14 cellular contexts compared by ENCODE assay signal in genomic region chr22:27752771-27753170, GRCh38. TPM values are rescaled to one million over a fixed set of nuclear protein-coding genes. Genes with fewer than 3 reads are reported as not detected.
DNase-seq lines count a peak whose midpoint lies in the region; ATAC-seq, FAIRE-seq and TF ChIP-seq lines count a peak whose summit lies in the region.
"Had no signal": no experiment of that assay in that cellular context is flagged by ENCODE, and none has a peak within 500 bp of the region (broad histone marks: within the 10 kb centered on the region; RNA-seq: fewer than 3 reads in every experiment).

No MANE protein-coding gene starts in this region.

- 33 to 55% methylated on average over 4 of the region's 4 CpGs for WGBS in heart right ventricle, 2 donors

- no peak overlapping the region for H3K4me3 Mint-ChIP-seq in astrocyte (ENCODE audit: unreplicated experiment)
- H3K4me3 Mint-ChIP-seq: activated CD8-positive, alpha-beta memory T cell treated with anti-CD3 and anti-CD28 coated beads, Interleukin-2, amount 10 ng/mL, durations not matched to agents 7 days and 5 days; activated naive CD8-positive, alpha-beta T cell treated with anti-CD3 and anti-CD28 coated beads, Interleukin-2, amount 50 U/mL, for 24 hours had no signal

- no peak for FAIRE-seq in astrocyte (lab: Jason Lieb, UNC)
- FAIRE-seq: GM12878 had no signal

- H3K36me3 ChIP-seq in H7 (replicated peaks; ENCODE audit: control insufficient read depth, insufficient read depth, low read length) (no peaks in the 10 kb centered on the region), astrocyte (ENCODE audit: insufficient read depth, low read length) (peaks cover 13% of the 10 kb centered on the region), heart right ventricle (peaks cover 0 to 15% (median 0%) of the 10 kb centered on the region in 9 donors), stomach smooth muscle (ENCODE audit: control insufficient read depth in 2 of 2, insufficient read depth in 2 of 2, low read length in 2 of 2) (no peaks in the 10 kb centered on the region)

- no peaks in the 10 kb centered on the region; the same call in 1 of the 2 replicates for H3K27me3 ChIP-seq in H7 (ENCODE audit: control insufficient read depth, insufficient read depth, low read length)
- H3K27me3 ChIP-seq in astrocyte (ENCODE audit: insufficient read depth, low read length) = no peaks in the 10 kb centered on the region
- H3K27me3 ChIP-seq in heart right ventricle = peaks cover 0 to 4% (median 0%) of the 10 kb centered on the region in 7 donors
- no peaks in the 10 kb centered on the region for H3K27me3 ChIP-seq in stomach smooth muscle (ENCODE audit: control insufficient read depth in 1 of 2, insufficient read depth in 2 of 2, low read length in 2 of 2)

- no peak overlapping the region for H2AFZ ChIP-seq in astrocyte (ENCODE audit: low read depth, low read length)

- no peak for TF ChIP-seq CTCF in astrocyte (IDR thresholded peaks at IDR 0.05; ENCODE audit: insufficient read depth, low read depth, low read length)
- no peak for TF ChIP-seq CTCF in heart right ventricle (IDR thresholded peaks at IDR 0.05)

- no peaks in the 10 kb centered on the region for H3K27me3 Mint-ChIP-seq in astrocyte (ENCODE audit: low read depth, unreplicated experiment)

- no peaks in the 10 kb centered on the region for H3K9me3 Mint-ChIP-seq in astrocyte (ENCODE audit: unreplicated experiment)
- H3K9me3 Mint-ChIP-seq: activated naive CD8-positive, alpha-beta T cell treated with anti-CD3 and anti-CD28 coated beads, Interleukin-2, amount 50 U/mL, for 24 hours had no signal

- H3K4me3 ChIP-seq in H7 (ENCODE audit: insufficient read depth, low read depth, low read length) (no peak overlapping the region), astrocyte (ENCODE audit: insufficient read depth, low read depth, low read length) (no peak overlapping the region), heart right ventricle (no peak overlapping the region), stomach smooth muscle (ENCODE audit: low read length in 2 of 2) (no peak overlapping the region)
- H3K4me3 ChIP-seq: GM12878 had no signal

- H3K4me1 ChIP-seq in astrocyte (ENCODE audit: insufficient read depth, low read length) (peaks cover 55% of the 10 kb centered on the region), heart right ventricle (peaks cover 10 to 49% (median 26%) of the 10 kb centered on the region in 9 donors), stomach smooth muscle (ENCODE audit: control insufficient read depth, insufficient read depth, low read length) (peaks cover 53% of the 10 kb centered on the region)

- no peak overlapping the region for H3K27ac ChIP-seq in astrocyte (ENCODE audit: low read depth, low read length)
- peak overlapping the region in 7 of 10 donors; percentile 10 to 61 (median 27) for H3K27ac ChIP-seq in heart right ventricle
- peak overlapping the region; percentile 37 for H3K27ac ChIP-seq in stomach smooth muscle (ENCODE audit: low read length)

- peak overlapping the region; percentile 6 for H3K4me2 ChIP-seq in astrocyte (ENCODE audit: low read length)

- H3K9me3 ChIP-seq in astrocyte (ENCODE audit: insufficient read depth, low read depth, low read length) (no peaks in the 10 kb centered on the region), heart right ventricle (no peaks in the 10 kb centered on the region), stomach smooth muscle (ENCODE audit: control insufficient read depth in 2 of 2, low read length in 2 of 2) (no peaks in the 10 kb centered on the region)

- H3K27ac Mint-ChIP-seq in astrocyte (ENCODE audit: unreplicated experiment) = peak overlapping the region; percentile 12
- H3K27ac Mint-ChIP-seq: activated CD8-positive, alpha-beta memory T cell treated with anti-CD3 and anti-CD28 coated beads, Interleukin-2, amount 10 ng/mL, durations not matched to agents 7 days and 5 days; activated naive CD8-positive, alpha-beta T cell treated with anti-CD3 and anti-CD28 coated beads, Interleukin-2, amount 50 U/mL, for 24 hours had no signal

- peaks cover 25% of the 10 kb centered on the region for H3K36me3 Mint-ChIP-seq in astrocyte (ENCODE audit: low read depth, unreplicated experiment)
- H3K36me3 Mint-ChIP-seq: activated CD8-positive, alpha-beta memory T cell treated with anti-CD3 and anti-CD28 coated beads, Interleukin-2, amount 10 ng/mL, durations not matched to agents 7 days and 5 days had no signal

- intact Hi-C loops in heart right ventricle (cut with DNase I) = no loop called here

- peaks cover 100% of the 10 kb centered on the region for H4K20me1 ChIP-seq in astrocyte (ENCODE audit: insufficient read depth, low read length)

- DNase-seq in H7 = peak; percentile 27
- DNase-seq in astrocyte (ENCODE audit: low read depth) = peak; percentile 39
- peak; percentile 56 to 77 for DNase-seq in heart right ventricle
- DNase-seq in cortex of kidney (lab: John Stamatoyannopoulos, UW) = no peak
- no peak for DNase-seq in activated CD4-positive, CD25-positive, alpha-beta regulatory T cell treated with anti-CD3 and anti-CD28 coated beads, Interleukin-2, amount 50 U/mL, for 72 hours
- DNase-seq: activated CD8-positive, alpha-beta memory T cell treated with anti-CD3 and anti-CD28 coated beads, Interleukin-2, amount 10 ng/mL, durations not matched to agents 7 days and 5 days; activated naive CD8-positive, alpha-beta T cell treated with anti-CD3 and anti-CD28 coated beads, Interleukin-2, amount 50 U/mL, for 24 hours; kidney glomerular epithelial cell; NCI-H1417 treated with DMSO at 0.1 percent for 48 hours; NK-92 treated with Interleukin-12 subunit alpha and Interleukin-12 subunit beta, amount 100 ng/mL, for 24 hours had no signal

- ATAC-seq in heart right ventricle (peak; percentile 34 to 81 (median 73)), GM19467 (IDR thresholded peaks at IDR 0.05; ENCODE audit: unreplicated experiment) (no peak), GM21390 (IDR thresholded peaks at IDR 0.05; ENCODE audit: unreplicated experiment) (no peak)
- ATAC-seq: activated CD8-positive, alpha-beta memory T cell treated with anti-CD3 and anti-CD28 coated beads, Interleukin-2, amount 10 ng/mL, durations not matched to agents 7 days and 5 days; activated naive CD8-positive, alpha-beta T cell treated with anti-CD3 and anti-CD28 coated beads, Interleukin-2, amount 50 U/mL, for 24 hours; GM12878 had no signal

- peaks cover 69% of the 10 kb centered on the region for H3K79me2 ChIP-seq in astrocyte (ENCODE audit: insufficient read depth, low read length)

- H3K9ac ChIP-seq in astrocyte (ENCODE audit: low read length) (no peak overlapping the region), stomach smooth muscle (ENCODE audit: low read length in 2 of 2) (no peak overlapping the region)

- peaks cover 67% of the 10 kb centered on the region for H3K4me1 Mint-ChIP-seq in astrocyte (ENCODE audit: low read depth, unreplicated experiment)

RNA-seq across cellular contexts. Expression of gene MN1, which starts 48.8 kb away (rescaled TPM):
- 22.1 and 26.4 TPM in 2 replicates for total RNA-seq in H7 (2014; rRNA removed; shearing (Covaris generic))
- 98.6 and 110 TPM in 2 replicates for total RNA-seq in astrocyte
- 1 to 10 TPM; 3.6 to 8.3 (median 6.1) TPM for total RNA-seq in heart right ventricle
- 1 to 10 TPM; 2.3 to 3.4 TPM for polyA plus RNA-seq in heart right ventricle

Comparison
In these comparisons a context has a peak if more than half of its experiments do, and no peak if none do; other contexts are left out.
1. DNase-seq: peak in H7 (single experiment), astrocyte (single experiment) and heart right ventricle (2 of 2); none in cortex of kidney (single experiment) and activated CD4-positive, CD25-positive, alpha-beta regulatory T cell treated with anti-CD3 and anti-CD28 coated beads, Interleukin-2, amount 50 U/mL, for 72 hours (single experiment).
2. ATAC-seq: peak in heart right ventricle (8 of 8); none in GM19467 (single experiment) and GM21390 (single experiment).